ENCODE assay signal across 19 cellular contexts in genomic region chr11:31807791-31808074, GRCh38. TPM values are rescaled to one million over a fixed set of nuclear protein-coding genes. Genes with fewer than 3 reads are reported as not detected.
"Had no signal": no experiment of that assay in that cellular context is flagged by ENCODE, and none has a peak within 500 bp of the region (broad histone marks: within the 10 kb centered on the region; RNA-seq: fewer than 3 reads in every experiment).

No MANE protein-coding gene starts in this region.

- H3K27ac Mint-ChIP-seq: activated CD4-positive, alpha-beta T cell treated with anti-CD3 and anti-CD28 coated beads, Interleukin-2, amount 10 ng/mL, durations not matched to agents 24 days and 14 days; activated CD8-positive, alpha-beta T cell treated with anti-CD3 and anti-CD28 coated beads, Interleukin-2, amount 10 ng/mL, durations not matched to agents 7 days and 5 days; activated naive CD4-positive, alpha-beta T cell treated with anti-CD3 and anti-CD28 coated beads, Interleukin-2, amount 50 U/mL, for 72 hours; activated T-cell treated with anti-CD3 and anti-CD28 coated beads, Interleukin-2, amount 50 U/mL, for 72 hours; effector memory CD8-positive, alpha-beta T cell; nephron; stimulated activated effector memory CD8-positive, alpha-beta T cell treated with anti-CD3 and anti-CD28 coated beads, Interleukin-12 subunit alpha, Interleukin-12 subunit beta, amount 100 ng/mL, for 72 hours; T-helper 2 cell treated with Interferon-gamma antibody and Interleukin-4, amounts not matched to agents 5 μg/mL and 100 μg/mL, for 36 hours had no signal

- DNase-seq: activated CD4-positive, CD25-positive, alpha-beta regulatory T cell; activated CD8-positive, alpha-beta memory T cell treated with anti-CD3 and anti-CD28 coated beads, Interleukin-2, amount 50 U/mL, for 4 hours; activated CD8-positive, alpha-beta T cell treated with anti-CD3 and anti-CD28 coated beads, Interleukin-2, amount 10 ng/mL, durations not matched to agents 7 days and 5 days; activated gamma-delta T cell; activated T-cell treated with anti-CD3 and anti-CD28 coated beads, Interleukin-2, amount 50 U/mL, for 72 hours; brain microvascular endothelial cell; effector memory CD8-positive, alpha-beta T cell; erythroblast; left ventricle myocardium inferior; stimulated activated CD4-positive, alpha-beta T cell treated with anti-CD3 and anti-CD28 coated beads, Interleukin-2, amount 100 ng/mL, for 24 hours; SW 1271 had no signal

- H3K36me3 ChIP-seq: brain microvascular endothelial cell, left ventricle myocardium inferior, thoracic aorta had no signal

- H3K4me3 Mint-ChIP-seq: activated CD4-positive, alpha-beta T cell treated with anti-CD3 and anti-CD28 coated beads, Interleukin-2, amount 10 ng/mL, durations not matched to agents 24 days and 14 days; activated CD8-positive, alpha-beta T cell treated with anti-CD3 and anti-CD28 coated beads, Interleukin-2, amount 10 ng/mL, durations not matched to agents 7 days and 5 days; activated T-cell treated with anti-CD3 and anti-CD28 coated beads, Interleukin-2, amount 50 U/mL, for 72 hours; stimulated activated effector memory CD8-positive, alpha-beta T cell treated with anti-CD3 and anti-CD28 coated beads, Interleukin-12 subunit alpha, Interleukin-12 subunit beta, amount 100 ng/mL, for 72 hours; T-helper 2 cell treated with Interferon-gamma antibody and Interleukin-4, amounts not matched to agents 5 μg/mL and 100 μg/mL, for 36 hours had no signal

- H3K27ac ChIP-seq: brain microvascular endothelial cell, left ventricle myocardium inferior, parathyroid adenoma, thoracic aorta had no signal

- H3K36me3 Mint-ChIP-seq: stimulated activated effector memory CD8-positive, alpha-beta T cell treated with anti-CD3 and anti-CD28 coated beads, Interleukin-12 subunit alpha, Interleukin-12 subunit beta, amount 100 ng/mL, for 72 hours had no signal

- H2AFZ ChIP-seq: parathyroid adenoma had no signal

- H3K9me3 ChIP-seq: left ventricle myocardium inferior, thoracic aorta had no signal

- H3K4me1 ChIP-seq: parathyroid adenoma had no signal

- H3K4me3 ChIP-seq: left ventricle myocardium inferior, thoracic aorta had no signal

- H3K9me3 Mint-ChIP-seq: activated naive CD4-positive, alpha-beta T cell treated with anti-CD3 and anti-CD28 coated beads, Interleukin-2, amount 50 U/mL, for 72 hours; activated T-cell treated with anti-CD3 and anti-CD28 coated beads, Interleukin-2, amount 50 U/mL, for 72 hours; T-helper 2 cell treated with Interferon-gamma antibody and Interleukin-4, amounts not matched to agents 5 μg/mL and 100 μg/mL, for 36 hours had no signal

- ATAC-seq: activated CD8-positive, alpha-beta T cell treated with anti-CD3 and anti-CD28 coated beads, Interleukin-2, amount 10 ng/mL, durations not matched to agents 7 days and 5 days; activated naive CD4-positive, alpha-beta T cell treated with anti-CD3 and anti-CD28 coated beads, Interleukin-2, amount 50 U/mL, for 72 hours; activated T-cell treated with anti-CD3 and anti-CD28 coated beads, Interleukin-2, amount 50 U/mL, for 72 hours; effector memory CD8-positive, alpha-beta T cell; stimulated activated effector memory CD8-positive, alpha-beta T cell treated with anti-CD3 and anti-CD28 coated beads, Interleukin-12 subunit alpha, Interleukin-12 subunit beta, amount 100 ng/mL, for 72 hours had no signal

RNA-seq across cellular contexts. Expression of gene PAX6, which starts 3.4 kb away (rescaled TPM):
- total RNA-seq: activated CD4-positive, alpha-beta T cell treated with anti-CD3 and anti-CD28 coated beads, Interleukin-2, amount 10 ng/mL, durations not matched to agents 24 days and 14 days; activated CD8-positive, alpha-beta T cell treated with anti-CD3 and anti-CD28 coated beads, Interleukin-2, amount 10 ng/mL, durations not matched to agents 7 days and 5 days; left ventricle myocardium inferior; ureter had no signal
